ENCODE assay signal across 8 cellular contexts in the genomic region with DNA sequence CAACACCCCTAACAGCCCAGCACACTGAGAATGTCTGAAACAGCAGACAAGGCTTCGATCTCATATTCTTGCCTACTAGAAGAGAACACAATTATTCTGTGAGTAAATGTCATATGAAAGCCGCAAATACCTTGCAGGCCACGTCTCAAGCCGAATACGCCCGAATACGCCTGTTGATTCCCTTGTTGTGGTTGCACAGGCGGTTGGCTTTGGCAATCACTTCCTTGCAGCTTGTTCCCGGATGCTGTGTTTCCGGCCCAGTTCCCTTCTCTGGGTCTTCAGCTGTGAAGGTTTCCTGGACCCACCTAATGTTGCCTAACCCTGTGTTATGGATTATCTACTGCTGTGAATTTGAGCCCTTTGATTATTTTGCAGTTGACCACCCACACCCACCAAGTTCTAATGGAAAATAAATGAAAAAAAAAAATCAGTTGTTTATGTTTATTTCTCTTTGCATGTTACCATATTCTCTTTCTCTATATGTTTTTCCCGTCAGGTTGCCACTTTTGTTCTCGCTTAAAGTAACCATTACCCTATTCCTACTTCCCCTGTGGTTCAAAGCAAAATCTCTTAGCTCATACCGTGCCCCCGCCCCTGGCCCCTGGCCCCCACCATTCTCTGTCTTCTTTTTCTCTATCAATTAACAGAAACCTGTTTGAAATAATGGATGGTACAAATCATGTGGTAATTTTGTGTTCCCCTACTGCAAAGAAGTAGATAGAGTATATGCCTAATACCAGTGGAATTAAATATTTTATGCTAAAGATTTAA.
DNase-seq lines count a peak whose midpoint lies in the region; ATAC-seq and TF ChIP-seq lines count a peak whose summit lies in the region.

No MANE protein-coding gene starts in this region.

- WGBS in right lobe of liver (ENCODE audit: insufficient coverage, low coverage, low lambda C conversion rate, missing lambda C conversion rate): 41% methylated on average over 14 of the region's 14 CpGs

- H3K4me3 ChIP-seq in BLaER1 (no peak overlapping the region; the same call in 1 of the 2 replicates), right lobe of liver (no peak overlapping the region), tibial artery (no peak overlapping the region)

- intact Hi-C loops in right lobe of liver (cut with DNase I) (no loop called here), tibial artery (cut with DNase I; ENCODE audit: low total_unique reads) (no loop called here)

- H3K27me3 ChIP-seq in BLaER1 (peaks cover 20% of the 10 kb centered on the region), right lobe of liver (no peaks in the 10 kb centered on the region), tibial artery (no peaks in the 10 kb centered on the region)

- peaks cover 10% of the 10 kb centered on the region; the same call in 1 of the 2 replicates for H4K20me1 ChIP-seq in BLaER1

- no peaks in the 10 kb centered on the region for H3K36me3 ChIP-seq in BLaER1
- no peaks in the 10 kb centered on the region for H3K36me3 ChIP-seq in right lobe of liver
- H3K36me3 ChIP-seq in tibial artery: no peaks in the 10 kb centered on the region

- no peak for TF ChIP-seq POLR2A in right lobe of liver (IDR thresholded peaks at IDR 0.05)

- H3K27ac ChIP-seq in BLaER1 (no peak overlapping the region), right lobe of liver (no peak overlapping the region), tibial artery (no peak overlapping the region)

- H3K4me2 ChIP-seq in BLaER1: peak overlapping the region; percentile 78

- TF ChIP-seq CTCF in right lobe of liver (IDR thresholded peaks at IDR 0.05) (no peak), tibial artery (IDR thresholded peaks at IDR 0.05) (no peak)

- H3K4me1 ChIP-seq in BLaER1 (peaks cover 21% of the 10 kb centered on the region), right lobe of liver (no peaks in the 10 kb centered on the region), tibial artery (no peaks in the 10 kb centered on the region)

- DNase-seq in Kasumi-1 (lab: John Stamatoyannopoulos, UW) (peak; percentile 91 to 93), right lobe of liver (peak; percentile 31 to 56 (median 54)), tibial artery (peak; percentile 64 to 72), occipital lobe (lab: John Stamatoyannopoulos, UW) (no peak)
- DNase-seq in activated T-cell treated with anti-CD3 and anti-CD28 coated beads, Interleukin-2, amount 50 U/mL, for 1 hour: peak; percentile 31

- H3K9me3 ChIP-seq in BLaER1 (no peaks in the 10 kb centered on the region), right lobe of liver (no peaks in the 10 kb centered on the region), tibial artery (no peaks in the 10 kb centered on the region)

- peak; percentile 62 to 70 (median 67) for ATAC-seq in right lobe of liver
- ATAC-seq in HG03469 (IDR thresholded peaks at IDR 0.05; ENCODE audit: unreplicated experiment): no peak
- no peak for ATAC-seq in GM18519 (IDR thresholded peaks at IDR 0.05; ENCODE audit: low FRiP score, unreplicated experiment)

- no peak overlapping the region for H3K9ac ChIP-seq in BLaER1

Comparison
In these comparisons a context has a peak if more than half of its experiments do, and no peak if none do; other contexts are left out.
1. ATAC-seq: peak in right lobe of liver (4 of 4); none in HG03469 (single experiment) and GM18519 (single experiment).